In the genomic region with DNA sequence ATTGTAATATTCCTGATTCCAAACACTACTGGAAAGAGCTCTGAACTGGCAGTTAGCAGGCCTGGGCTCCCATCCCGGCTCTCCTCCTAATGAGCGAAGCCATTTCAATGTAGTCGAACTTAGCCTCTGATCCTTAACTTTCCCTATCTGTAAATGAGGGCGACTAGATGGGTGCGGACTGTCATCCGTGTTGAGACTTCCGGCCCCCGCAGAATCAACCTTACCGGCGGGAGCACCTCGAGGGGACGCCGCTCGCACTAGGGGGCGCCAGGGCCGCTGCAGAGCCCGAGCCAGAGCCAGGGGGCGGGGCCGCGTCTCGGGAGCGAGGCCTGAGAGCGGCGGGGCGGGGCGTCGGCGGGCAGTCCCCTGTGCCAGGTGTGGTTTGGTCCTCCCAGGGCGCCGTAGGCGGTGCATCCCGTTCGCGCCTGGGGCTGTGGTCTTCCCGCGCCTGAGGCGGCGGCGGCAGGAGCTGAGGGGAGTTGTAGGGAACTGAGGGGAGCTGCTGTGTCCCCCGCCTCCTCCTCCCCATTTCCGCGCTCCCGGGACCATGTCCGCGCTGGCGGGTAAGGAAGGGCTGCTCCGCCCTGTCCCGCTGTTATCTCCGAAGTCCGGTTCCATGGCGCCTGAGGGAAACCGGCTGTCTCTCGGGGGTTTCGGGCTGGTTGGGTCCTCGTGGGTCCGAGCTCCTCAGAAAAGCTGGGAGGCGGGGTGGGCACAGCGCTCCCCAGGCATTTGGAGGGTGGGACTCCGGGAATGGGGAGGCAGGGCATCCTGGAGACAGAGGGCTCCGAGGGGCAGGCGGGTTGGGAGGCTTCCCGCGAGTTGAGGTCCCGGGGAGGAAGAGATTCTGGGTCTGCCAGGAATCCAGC, we compare ENCODE assay signal across 8 cellular contexts. TPM values are rescaled to one million over a fixed set of nuclear protein-coding genes. Genes with fewer than 3 reads are reported as not detected.
A peak's percentile ranks its signal among the peaks of the same experiment; 100 is the strongest.
DNase-seq lines count a peak whose midpoint lies in the region; ATAC-seq lines count a peak whose summit lies in the region.

A gene (plus strand): TSS at position 437 of the 869 bp plus-strand sequence. CDS start 111 bp downstream, at position 548.

- H3K9ac ChIP-seq in HUES6 (ENCODE audit: low read length) (peak within 1 kb of the TSS; percentile 85), NT2/D1 (ENCODE audit: insufficient read length, low read depth) (peak within 1 kb of the TSS; percentile 89), endocrine pancreas (ENCODE audit: control insufficient read depth, insufficient read depth, low read length) (peak within 1 kb of the TSS; percentile 83), mesendoderm (ENCODE audit: low read length) (peak within 1 kb of the TSS; percentile 78)

- ATAC-seq in GM21390 (IDR thresholded peaks at IDR 0.05; ENCODE audit: unreplicated experiment), result peak; percentile 84
- peak; percentile 98 for ATAC-seq in activated CD8-positive, alpha-beta memory T cell treated with anti-CD3 and anti-CD28 coated beads, Interleukin-2, amount 10 ng/mL, durations not matched to agents 7 days and 5 days

- no peaks in the 10 kb centered on the region for H3K9me3 Mint-ChIP-seq in activated CD8-positive, alpha-beta memory T cell treated with anti-CD3 and anti-CD28 coated beads, Interleukin-2, amount 10 ng/mL, durations not matched to agents 7 days and 5 days (ENCODE audit: low read depth)

- H3K56ac ChIP-seq in mesendoderm (ENCODE audit: low read length), result peak within 1 kb of the TSS; percentile 93

- peaks cover 8% of the 10 kb centered on the region; the same call in 1 of the 2 replicates for H3K4me1 ChIP-seq in HUES6 (ENCODE audit: control insufficient read depth, insufficient read depth, low read length)
- no peaks in the 10 kb centered on the region for H3K4me1 ChIP-seq in NT2/D1 (ENCODE audit: insufficient read depth, insufficient read length)
- no peaks in the 10 kb centered on the region for H3K4me1 ChIP-seq in endocrine pancreas (ENCODE audit: control insufficient read depth, insufficient read depth, low read length)
- peaks cover 4% of the 10 kb centered on the region for H3K4me1 ChIP-seq in mesendoderm (ENCODE audit: control insufficient read depth, low read depth, low read length)

- in situ Hi-C loops in Caki2 (cut with HindIII; ENCODE audit: low pct_unique_long_range_greater_than_20kb, low sequenced_read_pairs), result loop anchor here (10.0 kb wide), 1 partner anchor 97 kb away; no protein-coding TSS in a partner anchor

- H2BK15ac ChIP-seq in mesendoderm (replicated peaks; ENCODE audit: low read depth), result no peak within 1 kb of the TSS

- H3K18ac ChIP-seq in mesendoderm (ENCODE audit: low read length), result peak within 1 kb of the TSS; percentile 41

- no peak within 1 kb of the TSS for H4K8ac ChIP-seq in mesendoderm (ENCODE audit: low read depth, low read length)

- H3K27ac Mint-ChIP-seq in activated CD8-positive, alpha-beta memory T cell treated with anti-CD3 and anti-CD28 coated beads, Interleukin-2, amount 10 ng/mL, durations not matched to agents 7 days and 5 days, result peak within 1 kb of the TSS; percentile 88

- CTCF ChIA-PET in activated CD8-positive, alpha-beta memory T cell treated with anti-CD3 and anti-CD28 coated beads, Interleukin-2, amount 10 ng/mL, durations not matched to agents 7 days and 5 days (lab: Charles Lee), result interaction anchor here (0.6 to 6.0 kb wide), 29 partner anchors 9 to 209 kb away, joined by 3 to 62 read pairs (median 4); a partner anchor contains a TSS

- H2BK120ac ChIP-seq in mesendoderm (ENCODE audit: low read depth, low read length), result no peak within 1 kb of the TSS

- H3K27me3 Mint-ChIP-seq in activated CD8-positive, alpha-beta memory T cell treated with anti-CD3 and anti-CD28 coated beads, Interleukin-2, amount 10 ng/mL, durations not matched to agents 7 days and 5 days, result no peaks in the 10 kb centered on the region

- H3K9me3 ChIP-seq in HUES6 (ENCODE audit: control insufficient read depth, insufficient read depth, low read depth, low read length) (no peaks in the 10 kb centered on the region), NT2/D1 (ENCODE audit: insufficient read depth, low read length) (no peaks in the 10 kb centered on the region), endocrine pancreas (ENCODE audit: control insufficient read depth, low read length) (no peaks in the 10 kb centered on the region)

- H2BK5ac ChIP-seq in mesendoderm (ENCODE audit: low read length), result no peak within 1 kb of the TSS

- H3K27me3 ChIP-seq in HUES6 (ENCODE audit: control insufficient read depth, insufficient read depth, low read length) (no peaks in the 10 kb centered on the region), NT2/D1 (ENCODE audit: insufficient read depth, insufficient read length) (peaks cover 2% of the 10 kb centered on the region), endocrine pancreas (ENCODE audit: control insufficient read depth, insufficient read depth, low read length) (no peaks in the 10 kb centered on the region), mesendoderm (ENCODE audit: insufficient read depth, low read length, poor library complexity) (no peaks in the 10 kb centered on the region)

- H3K4me3 ChIP-seq in HUES6 (ENCODE audit: low read depth, low read length), result peak within 1 kb of the TSS; percentile 98
- peak within 1 kb of the TSS; percentile 76 for H3K4me3 ChIP-seq in NT2/D1 (ENCODE audit: insufficient read length, low read depth)
- H3K4me3 ChIP-seq in endocrine pancreas (ENCODE audit: control insufficient read depth, insufficient read depth, low read length), result peak within 1 kb of the TSS; percentile 36
- H3K4me3 ChIP-seq in mesendoderm (ENCODE audit: low read length), result peak within 1 kb of the TSS; percentile 89

- H3K4ac ChIP-seq in mesendoderm (ENCODE audit: low read depth, low read length), result peak within 1 kb of the TSS; percentile 17

- peaks cover 18% of the 10 kb centered on the region for H3K79me2 ChIP-seq in mesendoderm (ENCODE audit: control insufficient read depth, insufficient read depth, low read length)

- H3K27ac ChIP-seq in HUES6 (ENCODE audit: low read depth, low read length) (peak within 1 kb of the TSS; percentile 82; the same call in 1 of the 2 replicates), mesendoderm (ENCODE audit: low read depth, low read length) (no peak within 1 kb of the TSS)

- DNase-seq in Caki2 (ENCODE audit: low read depth) (peak; percentile 79), NT2/D1 (ENCODE audit: low read depth, low spot score) (peak; percentile 77), mesendoderm (peak; percentile 94)
- DNase-seq in activated CD8-positive, alpha-beta memory T cell treated with anti-CD3 and anti-CD28 coated beads, Interleukin-2, amount 10 ng/mL, durations not matched to agents 7 days and 5 days, result peak; percentile 98
- peak; percentile 93 for DNase-seq in stimulated activated CD8-positive, alpha-beta memory T cell treated with anti-CD3 and anti-CD28 coated beads, Interleukin-15, amount 100 ng/mL, for 1 hour (ENCODE audit: low read depth)

- H3K36me3 Mint-ChIP-seq in activated CD8-positive, alpha-beta memory T cell treated with anti-CD3 and anti-CD28 coated beads, Interleukin-2, amount 10 ng/mL, durations not matched to agents 7 days and 5 days, result peaks cover 13% of the 10 kb centered on the region

- WGBS in mesendoderm (ENCODE audit: extremely low coverage, insufficient coverage, low lambda C conversion rate), result no CpG with 5 or more reads among the region's 64 CpGs

- H3K4me1 Mint-ChIP-seq in activated CD8-positive, alpha-beta memory T cell treated with anti-CD3 and anti-CD28 coated beads, Interleukin-2, amount 10 ng/mL, durations not matched to agents 7 days and 5 days, result peaks cover 36% of the 10 kb centered on the region

- no peak within 1 kb of the TSS for H3K23ac ChIP-seq in mesendoderm (ENCODE audit: low read length)

- H4K5ac ChIP-seq in mesendoderm (ENCODE audit: low read length), result peak within 1 kb of the TSS; percentile 27

- H3K36me3 ChIP-seq in HUES6 (ENCODE audit: control insufficient read depth, insufficient read depth, low read length) (no peaks in the 10 kb centered on the region), NT2/D1 (ENCODE audit: insufficient read depth, insufficient read length, low read length) (no peaks in the 10 kb centered on the region), endocrine pancreas (ENCODE audit: control insufficient read depth, insufficient read depth, low read length) (no peaks in the 10 kb centered on the region), mesendoderm (ENCODE audit: control insufficient read depth, insufficient read depth, low read length) (no peaks in the 10 kb centered on the region)

- peak within 1 kb of the TSS; percentile 91 for H3K4me2 ChIP-seq in mesendoderm (ENCODE audit: low read length)

- H3K79me1 ChIP-seq in mesendoderm (ENCODE audit: low read length), result peaks cover 10% of the 10 kb centered on the region

- H2AK5ac ChIP-seq in mesendoderm (ENCODE audit: low read length), result no peak within 1 kb of the TSS

- H3K4me3 Mint-ChIP-seq in activated CD8-positive, alpha-beta memory T cell treated with anti-CD3 and anti-CD28 coated beads, Interleukin-2, amount 10 ng/mL, durations not matched to agents 7 days and 5 days, result peak within 1 kb of the TSS; percentile 81

RNA-seq across cellular contexts. Expression of the gene that starts here (rescaled TPM):
- total RNA-seq in Caki2 (2014; rRNA removed; shearing (Covaris generic); ENCODE audit: low replicate concordance), result 9.5 and 18.1 TPM in 2 replicates
- total RNA-seq in activated CD8-positive, alpha-beta memory T cell treated with anti-CD3 and anti-CD28 coated beads, Interleukin-2, amount 10 ng/mL, durations not matched to agents 7 days and 5 days, result 10 to 100 TPM; 32.2 to 47.3 TPM
- polyA plus RNA-seq in mesendoderm (2013, experiment 1 of 2), result 30.4 TPM
- polyA plus RNA-seq in mesendoderm (2013, experiment 2 of 2), result 31.2 TPM

Comparison
In these comparisons a context has a peak if more than half of its experiments do, and no peak if none do; other contexts are left out.
1. H3K4me3 ChIP-seq: peak in every context shown above with its lines; median percentile 98 in HUES6; 89 in mesendoderm; 76 in NT2/D1; 36 in endocrine pancreas.